ENCODE assay signal across 14 cellular contexts in the genomic region with DNA sequence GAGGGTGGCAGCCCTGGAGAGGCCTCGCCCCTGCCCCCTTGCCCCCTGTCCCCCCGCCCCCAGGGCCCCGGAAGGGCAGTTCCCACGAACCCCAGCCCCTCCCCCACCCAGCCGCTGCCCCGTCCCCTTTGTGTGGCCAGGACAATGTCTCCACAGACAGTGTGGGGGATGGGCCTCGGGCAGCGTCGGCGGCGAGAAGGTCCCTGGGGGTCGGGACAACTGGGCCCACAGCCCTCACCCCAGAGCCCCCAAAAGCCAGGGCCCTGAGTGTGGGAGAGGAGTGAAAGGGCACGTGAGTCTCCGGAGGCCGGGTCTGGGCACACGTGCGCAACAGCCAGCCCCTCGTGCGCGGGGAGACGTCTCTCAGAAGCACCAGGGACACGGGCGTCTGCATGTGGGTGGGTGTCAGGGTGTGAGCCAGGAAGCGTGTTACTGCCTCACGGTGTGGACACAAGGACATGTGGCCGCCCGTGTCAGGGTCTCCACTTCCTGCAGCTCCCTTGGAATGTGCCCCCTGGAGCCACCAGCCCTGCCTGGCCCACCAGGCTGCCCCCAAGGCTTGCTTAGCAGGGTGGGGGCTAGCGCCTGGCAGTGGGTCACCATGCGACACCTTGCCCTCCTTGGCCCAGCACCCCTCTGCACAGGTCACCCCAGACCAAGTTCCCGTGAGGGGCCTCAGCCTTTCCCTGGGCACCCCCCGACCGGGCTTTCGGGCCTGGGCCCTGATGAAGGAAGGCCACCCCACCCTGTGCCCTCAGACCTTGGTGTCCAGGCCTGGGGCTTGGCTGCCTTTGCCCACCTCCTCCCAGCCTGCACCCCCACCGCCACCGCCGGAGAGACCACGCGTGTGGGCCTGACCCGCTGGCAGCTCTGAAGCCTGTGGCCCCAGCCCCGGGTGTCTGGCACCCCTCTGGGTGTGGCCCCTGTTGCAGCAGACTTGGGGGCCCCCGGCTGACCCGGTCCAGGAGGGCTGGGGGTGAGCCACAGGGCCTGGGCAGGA. TPM values are rescaled to one million over a fixed set of nuclear protein-coding genes. Genes with fewer than 3 reads are reported as not detected.
DNase-seq lines count a peak whose midpoint lies in the region; ATAC-seq lines count a peak whose summit lies in the region.
"Had no signal": no experiment of that assay in that cellular context is flagged by ENCODE, and none has a peak within 500 bp of the region (broad histone marks: within the 10 kb centered on the region; RNA-seq: fewer than 3 reads in every experiment).

No MANE protein-coding gene starts in this region.

- no peak for ATAC-seq in HG02623 (IDR thresholded peaks at IDR 0.05; ENCODE audit: unreplicated experiment)
- ATAC-seq: naive thymus-derived CD8-positive, alpha-beta T cell had no signal

- DNase-seq in D341Med (ENCODE audit: low spot score) (peak; percentile 36), germinal center (ENCODE audit: low spot score) (peak; percentile 2), posterior vena cava (ENCODE audit: low spot score) (peak; percentile 79), DMS153 treated with DMSO at 0.1 percent for 48 hours (lab: John Stamatoyannopoulos, UW; ENCODE audit: unreplicated experiment) (no peak), cerebellum (ENCODE audit: low spot score) (no peak), H4 (ENCODE audit: low spot score) (no peak)
- DNase-seq: activated CD4-positive, alpha-beta T cell treated with anti-CD3 and anti-CD28 coated beads for 4 hours; NCI-H446 treated with DMSO at 0.1 percent for 48 hours; SHP77 treated with DMSO at 0.1 percent for 48 hours had no signal

- no peaks in the 10 kb centered on the region for H3K36me3 ChIP-seq in HUES64 (ENCODE audit: insufficient read depth, low read length)

- no peak overlapping the region for H3K4me3 ChIP-seq in HUES64 (ENCODE audit: low read length)

- no peaks in the 10 kb centered on the region for H3K9me3 ChIP-seq in HUES64 (ENCODE audit: insufficient read depth, low read depth, low read length)
- H3K9me3 ChIP-seq: Caco-2 had no signal

- H3K9ac ChIP-seq in HUES64 (ENCODE audit: low read depth, low read length) = 0 out of 2 replicates have a peak overlapping the region, but pooled peaks have one; percentile 1

- peaks cover 8% of the 10 kb centered on the region; the same call in 1 of the 2 replicates for H3K4me1 ChIP-seq in HUES64 (ENCODE audit: insufficient read depth, low read length)

- H3K27me3 ChIP-seq in HUES64 (ENCODE audit: insufficient read depth, low read length) = no peaks in the 10 kb centered on the region

- intact Hi-C loops in posterior vena cava (cut with DNase I) = no loop called here

- 83% methylated on average over 36 of the region's 42 CpGs for WGBS in HUES64

- no peak overlapping the region for H3K27ac ChIP-seq in HUES64 (ENCODE audit: low read depth, low read length)

RNA-seq across cellular contexts. Expression of gene NRARP, which starts 12.8 kb away (rescaled TPM):
- polyA plus RNA-seq in HUES64 (2013, experiment 1 of 2) = 15.5 TPM
- polyA plus RNA-seq in HUES64 (2013, experiment 2 of 2) = 20.7 TPM
- 1 to 10 TPM; 5.6 to 9.0 TPM for total RNA-seq in posterior vena cava
- 4.4 TPM for total RNA-seq in cerebellum
- 0.37 TPM in 1 of 2 replicates, not detected in the other for total RNA-seq in H4 (2014; rRNA removed; shearing (Covaris generic))
- total RNA-seq: LHCN-M2 had no signal
- polyA plus RNA-seq: naive thymus-derived CD8-positive, alpha-beta T cell had no signal

RNA-seq across cellular contexts. Expression of gene TOR4A, which starts 37.3 kb away (rescaled TPM):
- 7.3 TPM for polyA plus RNA-seq in HUES64 (2013, experiment 1 of 2)
- polyA plus RNA-seq in HUES64 (2013, experiment 2 of 2) = 8.5 TPM
- 1 to 10 TPM; 5.3 to 7.0 TPM for total RNA-seq in posterior vena cava
- total RNA-seq in cerebellum = 0.91 TPM
- total RNA-seq in H4 (2014; rRNA removed; shearing (Covaris generic)) = 0.37 and 1.3 TPM in 2 replicates

RNA-seq across cellular contexts. Expression of gene NELFB, which starts 59.7 kb away (rescaled TPM):
- polyA plus RNA-seq in HUES64 (2013, experiment 1 of 2) = 46.6 TPM
- 44.0 TPM for polyA plus RNA-seq in HUES64 (2013, experiment 2 of 2)
- total RNA-seq in posterior vena cava (10 to 100 TPM; 33.3 to 36.7 TPM), cerebellum (27.1 TPM)
- 29.5 and 33.0 TPM in 2 replicates for total RNA-seq in H4 (2014; rRNA removed; shearing (Covaris generic))

Comparison
In these comparisons a context has a peak if more than half of its experiments do, and no peak if none do; other contexts are left out.
1. DNase-seq: peak in D341Med (single experiment), germinal center (single experiment) and posterior vena cava (single experiment); none in DMS153 treated with DMSO at 0.1 percent for 48 hours (single experiment), cerebellum (single experiment) and H4 (single experiment).